ENCODE assay signal across 1 cellular context in the genomic region with DNA sequence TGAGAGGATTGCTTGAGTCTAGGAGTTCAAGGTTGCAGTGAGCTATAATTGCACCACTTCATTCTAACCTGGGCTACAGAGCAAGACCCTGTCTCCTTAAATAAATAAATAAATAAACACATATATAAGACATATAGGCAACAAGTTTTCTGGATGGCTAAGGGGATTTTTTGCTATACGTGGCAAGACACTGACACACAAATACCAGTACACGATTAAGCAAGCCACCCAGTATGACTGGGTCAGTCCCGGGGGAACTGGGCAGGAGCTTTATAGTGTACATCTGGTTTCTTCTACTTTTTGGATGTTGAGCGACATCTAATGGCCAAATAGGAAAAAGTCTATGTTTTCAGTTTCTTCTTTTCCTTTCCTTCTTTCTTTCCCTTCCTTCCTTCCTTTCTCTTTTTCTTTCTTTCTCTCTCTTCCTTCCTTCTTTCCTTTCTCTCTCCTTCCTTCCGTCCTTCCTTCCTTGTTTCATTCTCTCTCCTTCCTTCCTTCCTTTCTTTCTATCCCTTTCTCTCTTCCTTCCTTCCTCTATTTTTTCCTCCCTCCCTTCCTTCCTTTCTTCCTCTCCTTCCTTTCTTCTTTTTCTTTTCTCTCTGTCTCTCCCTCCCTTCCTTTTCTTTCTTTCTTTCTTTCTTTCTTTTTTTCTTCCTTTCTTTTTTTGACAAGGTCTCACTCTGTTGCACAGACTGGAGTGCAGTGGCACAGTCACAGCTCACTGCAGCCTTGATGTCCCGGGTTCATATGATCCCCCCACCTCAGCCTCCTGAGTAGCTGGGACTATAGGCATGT.
TF ChIP-seq lines count a peak whose summit lies in the region.

No MANE protein-coding gene starts in this region.

TF ChIP-seq in K562, 482 proteins besides CTCF, POLR2A, EP300 and RAD21 (continued from another document and continues in another):
- TF ChIP-seq, protein P1, sequence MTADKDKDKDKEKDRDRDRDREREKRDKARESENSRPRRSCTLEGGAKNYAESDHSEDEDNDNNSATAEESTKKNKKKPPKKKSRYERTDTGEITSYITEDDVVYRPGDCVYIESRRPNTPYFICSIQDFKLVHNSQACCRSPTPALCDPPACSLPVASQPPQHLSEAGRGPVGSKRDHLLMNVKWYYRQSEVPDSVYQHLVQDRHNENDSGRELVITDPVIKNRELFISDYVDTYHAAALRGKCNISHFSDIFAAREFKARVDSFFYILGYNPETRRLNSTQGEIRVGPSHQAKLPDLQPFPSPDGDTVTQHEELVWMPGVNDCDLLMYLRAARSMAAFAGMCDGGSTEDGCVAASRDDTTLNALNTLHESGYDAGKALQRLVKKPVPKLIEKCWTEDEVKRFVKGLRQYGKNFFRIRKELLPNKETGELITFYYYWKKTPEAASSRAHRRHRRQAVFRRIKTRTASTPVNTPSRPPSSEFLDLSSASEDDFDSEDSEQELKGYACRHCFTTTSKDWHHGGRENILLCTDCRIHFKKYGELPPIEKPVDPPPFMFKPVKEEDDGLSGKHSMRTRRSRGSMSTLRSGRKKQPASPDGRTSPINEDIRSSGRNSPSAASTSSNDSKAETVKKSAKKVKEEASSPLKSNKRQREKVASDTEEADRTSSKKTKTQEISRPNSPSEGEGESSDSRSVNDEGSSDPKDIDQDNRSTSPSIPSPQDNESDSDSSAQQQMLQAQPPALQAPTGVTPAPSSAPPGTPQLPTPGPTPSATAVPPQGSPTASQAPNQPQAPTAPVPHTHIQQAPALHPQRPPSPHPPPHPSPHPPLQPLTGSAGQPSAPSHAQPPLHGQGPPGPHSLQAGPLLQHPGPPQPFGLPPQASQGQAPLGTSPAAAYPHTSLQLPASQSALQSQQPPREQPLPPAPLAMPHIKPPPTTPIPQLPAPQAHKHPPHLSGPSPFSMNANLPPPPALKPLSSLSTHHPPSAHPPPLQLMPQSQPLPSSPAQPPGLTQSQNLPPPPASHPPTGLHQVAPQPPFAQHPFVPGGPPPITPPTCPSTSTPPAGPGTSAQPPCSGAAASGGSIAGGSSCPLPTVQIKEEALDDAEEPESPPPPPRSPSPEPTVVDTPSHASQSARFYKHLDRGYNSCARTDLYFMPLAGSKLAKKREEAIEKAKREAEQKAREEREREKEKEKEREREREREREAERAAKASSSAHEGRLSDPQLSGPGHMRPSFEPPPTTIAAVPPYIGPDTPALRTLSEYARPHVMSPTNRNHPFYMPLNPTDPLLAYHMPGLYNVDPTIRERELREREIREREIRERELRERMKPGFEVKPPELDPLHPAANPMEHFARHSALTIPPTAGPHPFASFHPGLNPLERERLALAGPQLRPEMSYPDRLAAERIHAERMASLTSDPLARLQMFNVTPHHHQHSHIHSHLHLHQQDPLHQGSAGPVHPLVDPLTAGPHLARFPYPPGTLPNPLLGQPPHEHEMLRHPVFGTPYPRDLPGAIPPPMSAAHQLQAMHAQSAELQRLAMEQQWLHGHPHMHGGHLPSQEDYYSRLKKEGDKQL (CRISPR knock-in tag; IDR thresholded peaks at IDR 0.05; ENCODE audit: borderline replicate concordance): no peak
- TF ChIP-seq PHF21A (IDR thresholded peaks at IDR 0.05; ENCODE audit: borderline replicate concordance, low read depth) (no peak), NCOA6 (IDR thresholded peaks at IDR 0.05) (no peak), NR2C2 (CRISPR knock-in tag; IDR thresholded peaks at IDR 0.05) (no peak), NR2C2 (tag; IDR thresholded peaks at IDR 0.05) (no peak), DDX20 (tag; IDR thresholded peaks at IDR 0.05; ENCODE audit: low read depth) (no peak), ZNF644 (tag; IDR thresholded peaks at IDR 0.05; ENCODE audit: low read depth) (no peak), ZNF224 (CRISPR knock-in tag; IDR thresholded peaks at IDR 0.05) (no peak), SIX5 (IDR thresholded peaks at IDR 0.05; ENCODE audit: borderline replicate concordance in 1 of 2, insufficient read depth in 1 of 2, low read depth in 1 of 2, low read length in 2 of 2) (no peak), PCBP1 (IDR thresholded peaks at IDR 0.05; ENCODE audit: low read depth, low read length, poor library complexity, severe bottlenecking) (no peak), MAFG (tag; conservative IDR thresholded peaks at IDR 0.05) (no peak; the same call in 1 of the 2 replicates), RFX7 (CRISPR knock-in tag; IDR thresholded peaks at IDR 0.05) (no peak), RFX1 (IDR thresholded peaks at IDR 0.05) (no peak), MEF2A (IDR thresholded peaks at IDR 0.05; ENCODE audit: control insufficient read depth, low read depth, low read length) (no peak), TAL1 (IDR thresholded peaks at IDR 0.05) (no peak; the same call in 1 of the 2 replicates), RHOXF2B (CRISPR knock-in tag; conservative IDR thresholded peaks at IDR 0.05) (no peak), ASH1L (IDR thresholded peaks at IDR 0.05; ENCODE audit: borderline replicate concordance, low read depth, partially characterized antibody) (peak; percentile 69), SMAD1 (IDR thresholded peaks at IDR 0.05; ENCODE audit: low read depth, low read length, partially characterized antibody) (no peak), ZNF384 (IDR thresholded peaks at IDR 0.05; ENCODE audit: low read depth, low read length) (no peak), FOXA1 (IDR thresholded peaks at IDR 0.05; ENCODE audit: borderline replicate concordance) (no peak), ZNF174 (CRISPR knock-in tag; IDR thresholded peaks at IDR 0.05) (no peak), ZNF140 (CRISPR knock-in tag; IDR thresholded peaks at IDR 0.05) (no peak)
- TF ChIP-seq, protein P2, sequence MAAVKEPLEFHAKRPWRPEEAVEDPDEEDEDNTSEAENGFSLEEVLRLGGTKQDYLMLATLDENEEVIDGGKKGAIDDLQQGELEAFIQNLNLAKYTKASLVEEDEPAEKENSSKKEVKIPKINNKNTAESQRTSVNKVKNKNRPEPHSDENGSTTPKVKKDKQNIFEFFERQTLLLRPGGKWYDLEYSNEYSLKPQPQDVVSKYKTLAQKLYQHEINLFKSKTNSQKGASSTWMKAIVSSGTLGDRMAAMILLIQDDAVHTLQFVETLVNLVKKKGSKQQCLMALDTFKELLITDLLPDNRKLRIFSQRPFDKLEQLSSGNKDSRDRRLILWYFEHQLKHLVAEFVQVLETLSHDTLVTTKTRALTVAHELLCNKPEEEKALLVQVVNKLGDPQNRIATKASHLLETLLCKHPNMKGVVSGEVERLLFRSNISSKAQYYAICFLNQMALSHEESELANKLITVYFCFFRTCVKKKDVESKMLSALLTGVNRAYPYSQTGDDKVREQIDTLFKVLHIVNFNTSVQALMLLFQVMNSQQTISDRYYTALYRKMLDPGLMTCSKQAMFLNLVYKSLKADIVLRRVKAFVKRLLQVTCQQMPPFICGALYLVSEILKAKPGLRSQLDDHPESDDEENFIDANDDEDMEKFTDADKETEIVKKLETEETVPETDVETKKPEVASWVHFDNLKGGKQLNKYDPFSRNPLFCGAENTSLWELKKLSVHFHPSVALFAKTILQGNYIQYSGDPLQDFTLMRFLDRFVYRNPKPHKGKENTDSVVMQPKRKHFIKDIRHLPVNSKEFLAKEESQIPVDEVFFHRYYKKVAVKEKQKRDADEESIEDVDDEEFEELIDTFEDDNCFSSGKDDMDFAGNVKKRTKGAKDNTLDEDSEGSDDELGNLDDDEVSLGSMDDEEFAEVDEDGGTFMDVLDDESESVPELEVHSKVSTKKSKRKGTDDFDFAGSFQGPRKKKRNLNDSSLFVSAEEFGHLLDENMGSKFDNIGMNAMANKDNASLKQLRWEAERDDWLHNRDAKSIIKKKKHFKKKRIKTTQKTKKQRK (IDR thresholded peaks at IDR 0.05; ENCODE audit: borderline replicate concordance, low read depth, low read length): no peak
- TF ChIP-seq, protein P3, sequence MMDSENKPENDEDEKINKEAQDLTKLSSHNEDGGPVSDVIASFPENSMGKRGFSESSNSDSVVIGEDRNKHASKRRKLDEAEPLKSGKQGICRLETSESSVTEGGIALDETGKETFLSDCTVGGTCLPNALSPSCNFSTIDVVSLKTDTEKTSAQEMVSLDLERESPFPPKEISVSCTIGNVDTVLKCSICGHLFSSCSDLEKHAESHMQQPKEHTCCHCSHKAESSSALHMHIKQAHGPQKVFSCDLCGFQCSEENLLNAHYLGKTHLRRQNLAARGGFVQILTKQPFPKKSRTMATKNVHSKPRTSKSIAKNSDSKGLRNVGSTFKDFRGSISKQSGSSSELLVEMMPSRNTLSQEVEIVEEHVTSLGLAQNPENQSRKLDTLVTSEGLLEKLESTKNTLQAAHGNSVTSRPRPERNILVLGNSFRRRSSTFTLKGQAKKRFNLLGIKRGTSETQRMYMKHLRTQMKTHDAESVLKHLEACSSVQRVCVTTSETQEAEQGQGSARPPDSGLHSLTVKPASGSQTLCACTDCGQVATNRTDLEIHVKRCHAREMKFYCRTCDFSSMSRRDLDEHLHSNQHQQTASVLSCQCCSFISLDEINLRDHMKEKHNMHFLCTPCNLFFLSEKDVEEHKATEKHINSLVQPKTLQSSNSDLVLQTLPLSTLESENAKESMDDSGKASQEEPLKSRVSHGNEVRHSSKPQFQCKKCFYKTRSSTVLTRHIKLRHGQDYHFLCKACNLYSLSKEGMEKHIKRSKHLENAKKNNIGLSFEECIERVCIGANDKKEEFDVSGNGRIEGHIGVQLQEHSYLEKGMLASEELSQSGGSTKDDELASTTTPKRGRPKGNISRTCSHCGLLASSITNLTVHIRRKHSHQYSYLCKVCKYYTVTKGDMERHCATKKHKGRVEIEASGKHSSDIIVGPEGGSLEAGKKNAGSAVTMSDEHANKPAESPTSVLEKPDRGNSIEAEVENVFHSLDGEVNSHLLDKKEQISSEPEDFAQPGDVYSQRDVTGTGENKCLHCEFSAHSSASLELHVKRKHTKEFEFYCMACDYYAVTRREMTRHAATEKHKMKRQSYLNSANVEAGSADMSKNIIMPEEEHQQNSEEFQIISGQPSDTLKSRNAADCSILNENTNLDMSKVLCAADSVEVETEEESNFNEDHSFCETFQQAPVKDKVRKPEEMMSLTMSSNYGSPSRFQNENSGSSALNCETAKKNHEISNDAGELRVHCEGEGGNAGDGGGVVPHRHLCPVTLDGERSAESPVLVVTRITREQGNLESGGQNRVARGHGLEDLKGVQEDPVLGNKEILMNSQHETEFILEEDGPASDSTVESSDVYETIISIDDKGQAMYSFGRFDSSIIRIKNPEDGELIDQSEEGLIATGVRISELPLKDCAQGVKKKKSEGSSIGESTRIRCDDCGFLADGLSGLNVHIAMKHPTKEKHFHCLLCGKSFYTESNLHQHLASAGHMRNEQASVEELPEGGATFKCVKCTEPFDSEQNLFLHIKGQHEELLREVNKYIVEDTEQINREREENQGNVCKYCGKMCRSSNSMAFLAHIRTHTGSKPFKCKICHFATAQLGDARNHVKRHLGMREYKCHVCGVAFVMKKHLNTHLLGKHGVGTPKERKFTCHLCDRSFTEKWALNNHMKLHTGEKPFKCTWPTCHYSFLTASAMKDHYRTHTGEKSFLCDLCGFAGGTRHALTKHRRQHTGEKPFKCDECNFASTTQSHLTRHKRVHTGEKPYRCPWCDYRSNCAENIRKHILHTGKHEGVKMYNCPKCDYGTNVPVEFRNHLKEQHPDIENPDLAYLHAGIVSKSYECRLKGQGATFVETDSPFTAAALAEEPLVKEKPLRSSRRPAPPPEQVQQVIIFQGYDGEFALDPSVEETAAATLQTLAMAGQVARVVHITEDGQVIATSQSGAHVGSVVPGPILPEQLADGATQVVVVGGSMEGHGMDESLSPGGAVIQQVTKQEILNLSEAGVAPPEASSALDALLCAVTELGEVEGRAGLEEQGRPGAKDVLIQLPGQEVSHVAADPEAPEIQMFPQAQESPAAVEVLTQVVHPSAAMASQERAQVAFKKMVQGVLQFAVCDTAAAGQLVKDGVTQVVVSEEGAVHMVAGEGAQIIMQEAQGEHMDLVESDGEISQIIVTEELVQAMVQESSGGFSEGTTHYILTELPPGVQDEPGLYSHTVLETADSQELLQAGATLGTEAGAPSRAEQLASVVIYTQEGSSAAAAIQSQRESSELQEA (IDR thresholded peaks at IDR 0.05; ENCODE audit: low read depth): peak; percentile 48; the same call in 1 of the 2 replicates
- TF ChIP-seq, protein P4, sequence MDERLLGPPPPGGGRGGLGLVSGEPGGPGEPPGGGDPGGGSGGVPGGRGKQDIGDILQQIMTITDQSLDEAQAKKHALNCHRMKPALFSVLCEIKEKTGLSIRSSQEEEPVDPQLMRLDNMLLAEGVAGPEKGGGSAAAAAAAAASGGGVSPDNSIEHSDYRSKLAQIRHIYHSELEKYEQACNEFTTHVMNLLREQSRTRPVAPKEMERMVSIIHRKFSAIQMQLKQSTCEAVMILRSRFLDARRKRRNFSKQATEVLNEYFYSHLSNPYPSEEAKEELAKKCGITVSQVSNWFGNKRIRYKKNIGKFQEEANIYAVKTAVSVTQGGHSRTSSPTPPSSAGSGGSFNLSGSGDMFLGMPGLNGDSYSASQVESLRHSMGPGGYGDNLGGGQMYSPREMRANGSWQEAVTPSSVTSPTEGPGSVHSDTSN (CRISPR knock-in tag; IDR thresholded peaks at IDR 0.05; ENCODE audit: low read depth): no peak
- TF ChIP-seq, protein P4 (tag; conservative IDR thresholded peaks at IDR 0.05; ENCODE audit: low read depth): no peak
- TF ChIP-seq, protein P5, sequence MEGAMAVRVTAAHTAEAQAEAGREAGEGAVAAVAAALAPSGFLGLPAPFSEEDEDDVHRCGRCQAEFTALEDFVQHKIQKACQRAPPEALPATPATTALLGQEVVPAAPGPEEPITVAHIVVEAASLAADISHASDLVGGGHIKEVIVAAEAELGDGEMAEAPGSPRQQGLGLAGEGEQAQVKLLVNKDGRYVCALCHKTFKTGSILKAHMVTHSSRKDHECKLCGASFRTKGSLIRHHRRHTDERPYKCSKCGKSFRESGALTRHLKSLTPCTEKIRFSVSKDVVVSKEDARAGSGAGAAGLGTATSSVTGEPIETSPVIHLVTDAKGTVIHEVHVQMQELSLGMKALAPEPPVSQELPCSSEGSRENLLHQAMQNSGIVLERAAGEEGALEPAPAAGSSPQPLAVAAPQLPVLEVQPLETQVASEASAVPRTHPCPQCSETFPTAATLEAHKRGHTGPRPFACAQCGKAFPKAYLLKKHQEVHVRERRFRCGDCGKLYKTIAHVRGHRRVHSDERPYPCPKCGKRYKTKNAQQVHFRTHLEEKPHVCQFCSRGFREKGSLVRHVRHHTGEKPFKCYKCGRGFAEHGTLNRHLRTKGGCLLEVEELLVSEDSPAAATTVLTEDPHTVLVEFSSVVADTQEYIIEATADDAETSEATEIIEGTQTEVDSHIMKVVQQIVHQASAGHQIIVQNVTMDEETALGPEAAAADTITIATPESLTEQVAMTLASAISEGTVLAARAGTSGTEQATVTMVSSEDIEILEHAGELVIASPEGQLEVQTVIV (CRISPR knock-in tag; IDR thresholded peaks at IDR 0.05; ENCODE audit: borderline replicate concordance): no peak
